15 cellular contexts compared by ENCODE assay signal in the genomic region with DNA sequence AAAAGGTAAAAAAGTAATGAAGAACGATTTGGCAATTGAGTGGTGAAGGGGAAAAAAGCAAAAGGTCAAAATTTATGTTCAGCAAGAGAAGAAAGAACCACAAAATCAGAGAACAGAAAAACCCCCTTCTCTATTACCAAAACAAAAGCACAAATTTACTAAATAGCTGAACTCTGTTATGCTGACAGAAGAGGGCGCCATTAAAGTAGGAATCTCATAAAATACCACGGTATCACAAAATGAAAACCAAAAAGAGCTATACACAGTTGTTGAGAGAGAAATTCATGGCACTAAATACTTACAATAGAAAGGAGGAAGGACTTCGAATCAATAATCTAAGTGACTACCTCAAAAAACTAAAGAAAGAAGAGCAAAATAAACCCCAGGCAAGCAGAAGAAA.
DNase-seq lines count a peak whose midpoint lies in the region; FAIRE-seq and TF ChIP-seq lines count a peak whose summit lies in the region.
"Had no signal": no experiment of that assay in that cellular context is flagged by ENCODE, and none has a peak within 500 bp of the region (broad histone marks: within the 10 kb centered on the region; RNA-seq: fewer than 3 reads in every experiment).

No MANE protein-coding gene starts in this region.

- no peak overlapping the region for H3K4me2 ChIP-seq in OCI-LY1 (ENCODE audit: low read length)
- H3K4me2 ChIP-seq: BLaER1 had no signal

- H4K20me1 ChIP-seq in OCI-LY1 (ENCODE audit: insufficient read depth, low read length) = no peaks in the 10 kb centered on the region
- H4K20me1 ChIP-seq: BLaER1 had no signal

- H3K9ac ChIP-seq in OCI-LY1 (ENCODE audit: low read length) = no peak overlapping the region
- H3K9ac ChIP-seq: BLaER1 had no signal

- no peak overlapping the region for H3K27ac ChIP-seq in OCI-LY1 (ENCODE audit: low read depth, low read length, poor library complexity, severe bottlenecking)
- H3K27ac ChIP-seq: BLaER1, dorsolateral prefrontal cortex, neutrophil, WERI-Rb-1 had no signal

- H3K4me3 ChIP-seq in OCI-LY1 (ENCODE audit: low read depth, low read length, poor library complexity, severe bottlenecking) = no peak overlapping the region
- H3K4me3 ChIP-seq: BLaER1, dorsolateral prefrontal cortex had no signal

- no peaks in the 10 kb centered on the region for H3K4me1 Mint-ChIP-seq in endothelial cell (ENCODE audit: unreplicated experiment)

- no peaks in the 10 kb centered on the region for H3K4me1 ChIP-seq in OCI-LY1 (ENCODE audit: insufficient read depth, low read length, severe bottlenecking)
- H3K4me1 ChIP-seq: BLaER1 had no signal

- no peaks in the 10 kb centered on the region for H3K9me3 ChIP-seq in OCI-LY1 (ENCODE audit: low read length)
- H3K9me3 ChIP-seq: neutrophil had no signal

- H3K27me3 Mint-ChIP-seq in endothelial cell (ENCODE audit: unreplicated experiment) = no peaks in the 10 kb centered on the region

- H3K4me3 Mint-ChIP-seq in endothelial cell (ENCODE audit: unreplicated experiment) = no peak overlapping the region

- H3K27ac Mint-ChIP-seq in endothelial cell (ENCODE audit: unreplicated experiment) = no peak overlapping the region

- no peaks in the 10 kb centered on the region for H3K36me3 ChIP-seq in OCI-LY1 (ENCODE audit: insufficient read depth, low read length)
- H3K36me3 ChIP-seq: BLaER1, neutrophil, WERI-Rb-1 had no signal

- H3K27me3 ChIP-seq in OCI-LY1 (ENCODE audit: insufficient read depth, low read length) = no peaks in the 10 kb centered on the region
- H3K27me3 ChIP-seq: neutrophil had no signal

- H3F3A ChIP-seq in OCI-LY1 (ENCODE audit: insufficient read depth, low read length) = no peaks in the 10 kb centered on the region

- no peaks in the 10 kb centered on the region for H3K36me3 Mint-ChIP-seq in endothelial cell (ENCODE audit: low read depth, unreplicated experiment)

- peak; percentile 39 for TF ChIP-seq CTCF in GM12873 (IDR thresholded peaks at IDR 0.05; ENCODE audit: insufficient read depth, low read depth, low read length, missing control alignments)
- peak; percentile 39; the same call in 1 of the 2 replicates for TF ChIP-seq CTCF in OCI-LY1 (IDR thresholded peaks at IDR 0.05; ENCODE audit: low read length)
- TF ChIP-seq CTCF in endothelial cell (IDR thresholded peaks at IDR 0.05; ENCODE audit: unreplicated experiment) = peak; percentile 41

- peak; percentile 9 for FAIRE-seq in A204.1 (lab: Jason Lieb, UNC)
- FAIRE-seq: GM18507 had no signal

- no peaks in the 10 kb centered on the region for H3K9me2 ChIP-seq in OCI-LY1 (ENCODE audit: low read depth, low read length)

- intact Hi-C loops in cardiac septum (cut with DNase I) = no loop called here

- H3K79me2 ChIP-seq in OCI-LY1 (ENCODE audit: insufficient read depth, low read length) = no peaks in the 10 kb centered on the region

- H3K9me3 Mint-ChIP-seq in endothelial cell (ENCODE audit: unreplicated experiment) = no peaks in the 10 kb centered on the region

- no peak for DNase-seq in endothelial cell (ENCODE audit: low spot score)
- no peak for DNase-seq in stimulated activated CD4-positive, alpha-beta T cell treated with anti-CD3 and anti-CD28 coated beads, Interleukin-12 subunit alpha, Interleukin-12 subunit beta, amount 100 ng/mL, for 4 hours
- no peak for DNase-seq in NCI-H1694 treated with DMSO at 0.1 percent for 48 hours (lab: John Stamatoyannopoulos, UW)
- DNase-seq in cardiac septum (ENCODE audit: low spot score) = no peak
- DNase-seq in NCI-H187 (lab: John Stamatoyannopoulos, UW) = no peak
- DNase-seq: activated gamma-delta T cell treated with Interleukin-2 at 50 U/mL for 16 hours; dorsolateral prefrontal cortex; stimulated activated CD4-positive, alpha-beta T cell treated with anti-CD3 and anti-CD28 coated beads, Interleukin-4, amount 100 ng/mL, for 4 hours; WERI-Rb-1 had no signal

- H2AFZ ChIP-seq in OCI-LY1 (ENCODE audit: low read length) = no peak overlapping the region
